ENCODE assay signal across 19 cellular contexts in the genomic region with DNA sequence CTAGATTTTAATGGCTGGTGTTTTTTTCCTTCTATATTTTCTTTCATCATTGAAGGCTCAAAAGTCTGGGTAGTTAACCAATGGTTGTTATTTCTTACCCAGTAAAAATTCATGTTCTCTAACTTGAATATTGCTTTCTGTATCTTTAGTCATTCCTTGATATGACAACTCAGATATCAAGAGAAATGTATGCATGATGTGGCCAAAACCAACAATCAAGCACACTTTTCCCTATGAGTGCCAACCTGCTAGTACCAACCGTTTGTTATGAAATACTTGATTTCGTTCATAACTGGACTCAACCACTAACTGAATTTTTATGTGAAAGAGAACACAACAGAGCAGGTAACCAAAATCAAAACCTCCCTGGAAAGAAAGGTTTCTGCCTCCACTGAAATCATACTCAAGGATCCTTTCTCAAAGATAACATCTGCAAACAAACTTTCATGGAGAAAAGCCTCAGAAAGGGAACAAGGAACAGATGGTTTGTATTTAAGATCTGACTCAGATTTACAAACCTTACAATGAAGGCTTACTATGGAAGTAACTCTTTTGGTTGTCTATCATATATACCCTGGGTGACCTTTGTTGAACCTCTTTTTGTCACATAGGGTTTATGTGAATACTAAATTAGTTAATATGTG. TPM values are rescaled to one million over a fixed set of nuclear protein-coding genes. Genes with fewer than 3 reads are reported as not detected.
"Had no signal": no experiment of that assay in that cellular context is flagged by ENCODE, and none has a peak within 500 bp of the region (broad histone marks: within the 10 kb centered on the region; RNA-seq: fewer than 3 reads in every experiment).

No MANE protein-coding gene starts in this region.

- H3K27ac Mint-ChIP-seq: activated naive CD4-positive, alpha-beta T cell treated with anti-CD3 and anti-CD28 coated beads, Interleukin-2, amount 50 U/mL, for 24 hours; naive thymus-derived CD8-positive, alpha-beta T cell; stimulated activated effector memory CD8-positive, alpha-beta T cell treated with anti-CD3 and anti-CD28 coated beads, Interleukin-12 subunit alpha, Interleukin-12 subunit beta, amount 100 ng/mL, for 72 hours had no signal

- H3K4me1 ChIP-seq: adrenal gland, lower lobe of right lung, right lobe of liver, testis, upper lobe of left lung had no signal

- ATAC-seq: lower lobe of right lung; naive thymus-derived CD8-positive, alpha-beta T cell; right lobe of liver; stimulated activated effector memory CD8-positive, alpha-beta T cell treated with anti-CD3 and anti-CD28 coated beads, Interleukin-12 subunit alpha, Interleukin-12 subunit beta, amount 100 ng/mL, for 72 hours had no signal

- H3K36me3 Mint-ChIP-seq: activated naive CD4-positive, alpha-beta T cell treated with anti-CD3 and anti-CD28 coated beads, Interleukin-2, amount 50 U/mL, for 24 hours; stimulated activated effector memory CD8-positive, alpha-beta T cell treated with anti-CD3 and anti-CD28 coated beads, Interleukin-12 subunit alpha, Interleukin-12 subunit beta, amount 100 ng/mL, for 72 hours had no signal

- H3K4me3 ChIP-seq: adrenal gland, lower lobe of right lung, ovary, right lobe of liver, smooth muscle cell, testis, upper lobe of left lung had no signal

- DNase-seq: activated CD4-positive, alpha-beta T cell treated with anti-CD3 and anti-CD28 coated beads for 1 hour; activated CD8-positive, alpha-beta memory T cell treated with anti-CD3 and anti-CD28 coated beads for 24 hours; activated CD8-positive, alpha-beta memory T cell treated with anti-CD3 and anti-CD28 coated beads, Interleukin-2, amount 50 U/mL, for 48 hours; activated effector memory CD4-positive, alpha-beta T cell treated with anti-CD3 and anti-CD28 coated beads, Interleukin-2, amount 50 U/mL, for 16 hours; activated T-cell treated with anti-CD3 and anti-CD28 coated beads, Interleukin-2, amount 50 U/mL, for 48 hours; adrenal gland; hippocampal formation; islet precursor cell; lower lobe of right lung; naive thymus-derived CD8-positive, alpha-beta T cell; ovary; right lobe of liver; stimulated activated CD4-positive, alpha-beta T cell treated with anti-CD3 and anti-CD28 coated beads, Interleukin-4, amount 100 ng/mL, for 24 hours; testis; upper lobe of left lung; WERI-Rb-1 had no signal

- H3K4me1 Mint-ChIP-seq: activated naive CD4-positive, alpha-beta T cell treated with anti-CD3 and anti-CD28 coated beads, Interleukin-2, amount 50 U/mL, for 24 hours; naive thymus-derived CD8-positive, alpha-beta T cell; stimulated activated effector memory CD8-positive, alpha-beta T cell treated with anti-CD3 and anti-CD28 coated beads, Interleukin-12 subunit alpha, Interleukin-12 subunit beta, amount 100 ng/mL, for 72 hours had no signal

- H3K27me3 ChIP-seq: adrenal gland, ovary, right lobe of liver, testis, upper lobe of left lung had no signal

- H3K4me2 ChIP-seq: smooth muscle cell had no signal

- H3K9me3 ChIP-seq: adrenal gland, lower lobe of right lung, ovary, right lobe of liver, testis, upper lobe of left lung had no signal

- H3K27ac ChIP-seq: adrenal gland, lower lobe of right lung, ovary, right lobe of liver, testis, upper lobe of left lung, WERI-Rb-1 had no signal

- H3K4me3 Mint-ChIP-seq: activated naive CD4-positive, alpha-beta T cell treated with anti-CD3 and anti-CD28 coated beads, Interleukin-2, amount 50 U/mL, for 24 hours; naive thymus-derived CD8-positive, alpha-beta T cell; stimulated activated effector memory CD8-positive, alpha-beta T cell treated with anti-CD3 and anti-CD28 coated beads, Interleukin-12 subunit alpha, Interleukin-12 subunit beta, amount 100 ng/mL, for 72 hours had no signal

- H3K36me3 ChIP-seq: adrenal gland, lower lobe of right lung, ovary, right lobe of liver, upper lobe of left lung, WERI-Rb-1 had no signal

RNA-seq across cellular contexts. Expression of gene VEGFC, which starts 8.3 kb away (rescaled TPM):
- total RNA-seq: naive thymus-derived CD8-positive, alpha-beta T cell had no signal
- polyA plus RNA-seq: naive thymus-derived CD8-positive, alpha-beta T cell had no signal
